Comparison of ENCODE assay signal across 1 cellular context in genomic region chrY:19075471-19076253, GRCh38.
TF ChIP-seq lines count a peak whose summit lies in the region.

No MANE protein-coding gene starts in this region.

TF ChIP-seq in GM23338, 12 proteins besides CTCF, POLR2A, EP300 and RAD21 (continued from another document):
- no peak for TF ChIP-seq REST (IDR thresholded peaks at IDR 0.05; ENCODE audit: unreplicated experiment)
TF ChIP-seq in GM23338: peak in this region for 0.
